In genomic region chr1:64155285-64155684, GRCh38 we compare ENCODE assay signal across 17 cellular contexts. TPM values are rescaled to one million over a fixed set of nuclear protein-coding genes. Genes with fewer than 3 reads are reported as not detected.
"Had no signal": no experiment of that assay in that cellular context is flagged by ENCODE, and none has a peak within 500 bp of the region (broad histone marks: within the 10 kb centered on the region; RNA-seq: fewer than 3 reads in every experiment).

No MANE protein-coding gene starts in this region.

- H3K27ac Mint-ChIP-seq: activated naive CD8-positive, alpha-beta T cell treated with anti-CD3 and anti-CD28 coated beads, Interleukin-2, amount 10 ng/mL, durations not matched to agents 7 days and 5 days; naive thymus-derived CD4-positive, alpha-beta T cell; stimulated activated effector memory CD8-positive, alpha-beta T cell treated with anti-CD3 and anti-CD28 coated beads, Interleukin-12 subunit alpha, Interleukin-12 subunit beta, amount 100 ng/mL, for 72 hours had no signal

- ATAC-seq: left ventricle myocardium superior; naive thymus-derived CD4-positive, alpha-beta T cell; stimulated activated effector memory CD8-positive, alpha-beta T cell treated with anti-CD3 and anti-CD28 coated beads, Interleukin-12 subunit alpha, Interleukin-12 subunit beta, amount 100 ng/mL, for 72 hours had no signal

- H3K9ac ChIP-seq: parathyroid adenoma had no signal

- H3K36me3 ChIP-seq: neutrophil had no signal

- H3K27me3 ChIP-seq: hepatocyte, neutrophil, tibial nerve, vagina had no signal

- H3K9me3 ChIP-seq: neutrophil, tibial nerve, vagina had no signal

- H3K4me3 ChIP-seq: hepatocyte, tibial nerve, vagina had no signal

- H3K4me1 Mint-ChIP-seq: activated naive CD8-positive, alpha-beta T cell treated with anti-CD3 and anti-CD28 coated beads, Interleukin-2, amount 10 ng/mL, durations not matched to agents 7 days and 5 days; naive thymus-derived CD4-positive, alpha-beta T cell; stimulated activated effector memory CD8-positive, alpha-beta T cell treated with anti-CD3 and anti-CD28 coated beads, Interleukin-12 subunit alpha, Interleukin-12 subunit beta, amount 100 ng/mL, for 72 hours had no signal

- DNase-seq: activated CD4-positive, alpha-beta T cell treated with anti-CD3 and anti-CD28 coated beads, Interleukin-2, amount 50 U/mL, for 4 hours; activated CD4-positive, CD25-positive, alpha-beta regulatory T cell treated with anti-CD3 and anti-CD28 coated beads, Interleukin-2, amount 50 U/mL, for 72 hours; activated naive CD4-positive, alpha-beta T cell; activated naive CD8-positive, alpha-beta T cell treated with anti-CD3 and anti-CD28 coated beads, Interleukin-2, amount 10 ng/mL, durations not matched to agents 7 days and 5 days; activated T-cell treated with anti-CD3 and anti-CD28 coated beads for 4 hours; cortex of kidney; kidney glomerular epithelial cell; left ventricle myocardium superior; naive thymus-derived CD4-positive, alpha-beta T cell; T-helper 9 cell had no signal

- H3K4me1 ChIP-seq: parathyroid adenoma, vagina had no signal

- H3K9me3 Mint-ChIP-seq: activated naive CD8-positive, alpha-beta T cell treated with anti-CD3 and anti-CD28 coated beads, Interleukin-2, amount 10 ng/mL, durations not matched to agents 7 days and 5 days; naive thymus-derived CD4-positive, alpha-beta T cell; stimulated activated effector memory CD8-positive, alpha-beta T cell treated with anti-CD3 and anti-CD28 coated beads, Interleukin-12 subunit alpha, Interleukin-12 subunit beta, amount 100 ng/mL, for 72 hours had no signal

- H2AFZ ChIP-seq: hepatocyte, parathyroid adenoma had no signal

- H3K4me2 ChIP-seq: hepatocyte had no signal

- H3K4me3 Mint-ChIP-seq: activated naive CD8-positive, alpha-beta T cell treated with anti-CD3 and anti-CD28 coated beads, Interleukin-2, amount 10 ng/mL, durations not matched to agents 7 days and 5 days; naive thymus-derived CD4-positive, alpha-beta T cell; stimulated activated effector memory CD8-positive, alpha-beta T cell treated with anti-CD3 and anti-CD28 coated beads, Interleukin-12 subunit alpha, Interleukin-12 subunit beta, amount 100 ng/mL, for 72 hours had no signal

- H3K36me3 Mint-ChIP-seq: activated naive CD8-positive, alpha-beta T cell treated with anti-CD3 and anti-CD28 coated beads, Interleukin-2, amount 10 ng/mL, durations not matched to agents 7 days and 5 days; naive thymus-derived CD4-positive, alpha-beta T cell; stimulated activated effector memory CD8-positive, alpha-beta T cell treated with anti-CD3 and anti-CD28 coated beads, Interleukin-12 subunit alpha, Interleukin-12 subunit beta, amount 100 ng/mL, for 72 hours had no signal

- H3K27ac ChIP-seq: hepatocyte, neutrophil, parathyroid adenoma, tibial nerve, vagina had no signal

RNA-seq across cellular contexts. Expression of gene UBE2U, which starts 48.1 kb away (rescaled TPM):
- polyA plus RNA-seq: esophagus; hepatocyte; naive thymus-derived CD4-positive, alpha-beta T cell had no signal
